In the genomic region with DNA sequence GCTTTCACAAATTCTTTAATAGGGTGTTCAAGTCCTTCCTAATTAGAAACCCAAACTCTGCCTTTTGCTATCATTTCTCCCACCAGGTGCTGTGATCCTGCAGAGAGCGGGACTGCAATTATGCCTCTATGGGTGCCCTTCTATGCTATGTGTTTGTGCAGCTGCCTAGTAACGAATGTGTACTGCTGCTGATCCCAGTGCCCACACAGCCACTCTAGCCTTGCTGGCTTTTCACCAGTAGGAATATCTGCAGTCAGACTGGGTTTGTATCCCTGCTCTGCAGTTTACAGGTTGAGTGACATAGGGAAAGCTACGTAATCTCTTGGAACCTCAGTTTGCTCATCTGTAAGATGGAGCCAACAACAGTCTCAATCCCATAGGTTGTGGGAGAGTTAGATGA, we compare ENCODE assay signal across 1 cellular context.
TF ChIP-seq lines count a peak whose summit lies in the region.

No MANE protein-coding gene starts in this region.

TF ChIP-seq in GM23338, 12 proteins besides CTCF, POLR2A, EP300 and RAD21 (continued from another document):
- TF ChIP-seq, protein P1, sequence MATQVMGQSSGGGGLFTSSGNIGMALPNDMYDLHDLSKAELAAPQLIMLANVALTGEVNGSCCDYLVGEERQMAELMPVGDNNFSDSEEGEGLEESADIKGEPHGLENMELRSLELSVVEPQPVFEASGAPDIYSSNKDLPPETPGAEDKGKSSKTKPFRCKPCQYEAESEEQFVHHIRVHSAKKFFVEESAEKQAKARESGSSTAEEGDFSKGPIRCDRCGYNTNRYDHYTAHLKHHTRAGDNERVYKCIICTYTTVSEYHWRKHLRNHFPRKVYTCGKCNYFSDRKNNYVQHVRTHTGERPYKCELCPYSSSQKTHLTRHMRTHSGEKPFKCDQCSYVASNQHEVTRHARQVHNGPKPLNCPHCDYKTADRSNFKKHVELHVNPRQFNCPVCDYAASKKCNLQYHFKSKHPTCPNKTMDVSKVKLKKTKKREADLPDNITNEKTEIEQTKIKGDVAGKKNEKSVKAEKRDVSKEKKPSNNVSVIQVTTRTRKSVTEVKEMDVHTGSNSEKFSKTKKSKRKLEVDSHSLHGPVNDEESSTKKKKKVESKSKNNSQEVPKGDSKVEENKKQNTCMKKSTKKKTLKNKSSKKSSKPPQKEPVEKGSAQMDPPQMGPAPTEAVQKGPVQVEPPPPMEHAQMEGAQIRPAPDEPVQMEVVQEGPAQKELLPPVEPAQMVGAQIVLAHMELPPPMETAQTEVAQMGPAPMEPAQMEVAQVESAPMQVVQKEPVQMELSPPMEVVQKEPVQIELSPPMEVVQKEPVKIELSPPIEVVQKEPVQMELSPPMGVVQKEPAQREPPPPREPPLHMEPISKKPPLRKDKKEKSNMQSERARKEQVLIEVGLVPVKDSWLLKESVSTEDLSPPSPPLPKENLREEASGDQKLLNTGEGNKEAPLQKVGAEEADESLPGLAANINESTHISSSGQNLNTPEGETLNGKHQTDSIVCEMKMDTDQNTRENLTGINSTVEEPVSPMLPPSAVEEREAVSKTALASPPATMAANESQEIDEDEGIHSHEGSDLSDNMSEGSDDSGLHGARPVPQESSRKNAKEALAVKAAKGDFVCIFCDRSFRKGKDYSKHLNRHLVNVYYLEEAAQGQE (IDR thresholded peaks at IDR 0.05; ENCODE audit: unreplicated experiment), result no peak
- TF ChIP-seq JUNB (IDR thresholded peaks at IDR 0.05; ENCODE audit: unreplicated experiment), result no peak
- TF ChIP-seq ZNF331 (CRISPR knock-in tag; IDR thresholded peaks at IDR 0.05; ENCODE audit: low read depth), result no peak
- no peak for TF ChIP-seq EZH2 (IDR thresholded peaks at IDR 0.05; ENCODE audit: low read depth, unreplicated experiment)
- TF ChIP-seq CREB1 (CRISPR knock-in tag; IDR thresholded peaks at IDR 0.05; ENCODE audit: low read depth), result no peak
